ENCODE assay signal across 11 cellular contexts in genomic region chr4:70531981-70532380, GRCh38.
DNase-seq lines count a peak whose midpoint lies in the region; ATAC-seq and TF ChIP-seq lines count a peak whose summit lies in the region.
"Had no signal": no experiment of that assay in that cellular context is flagged by ENCODE, and none has a peak within 500 bp of the region (broad histone marks: within the 10 kb centered on the region; RNA-seq: fewer than 3 reads in every experiment).

No MANE protein-coding gene starts in this region.

- H3K4me3 ChIP-seq in fibroblast of pulmonary artery (replicated peaks; ENCODE audit: low read depth, low read length) (no peak overlapping the region), tibial artery (no peak overlapping the region)
- H3K4me3 ChIP-seq: transverse colon had no signal

- H3K9me3 ChIP-seq in tibial artery: no peaks in the 10 kb centered on the region
- H3K9me3 ChIP-seq: transverse colon had no signal

- no peaks in the 10 kb centered on the region for H3K4me1 ChIP-seq in tibial artery
- H3K4me1 ChIP-seq: transverse colon had no signal

- H3K27ac ChIP-seq in tibial artery: no peak overlapping the region
- H3K27ac ChIP-seq: epithelial cell of prostate, transverse colon had no signal

- TF ChIP-seq CTCF in fibroblast of pulmonary artery (IDR thresholded peaks at IDR 0.05; ENCODE audit: low read length, missing control alignments): peak; percentile 14
- no peak for TF ChIP-seq CTCF in tibial artery (IDR thresholded peaks at IDR 0.05)

- no peaks in the 10 kb centered on the region for H3K27me3 ChIP-seq in tibial artery
- H3K27me3 ChIP-seq: transverse colon had no signal

- ATAC-seq in GM18511 (IDR thresholded peaks at IDR 0.05; ENCODE audit: unreplicated experiment) (peak; percentile 58), GM21723 (IDR thresholded peaks at IDR 0.05; ENCODE audit: unreplicated experiment) (peak; percentile 49), HG03442 (IDR thresholded peaks at IDR 0.05; ENCODE audit: unreplicated experiment) (peak; percentile 90), GM19023 (IDR thresholded peaks at IDR 0.05; ENCODE audit: unreplicated experiment) (no peak)

- no peaks in the 10 kb centered on the region for H3K36me3 ChIP-seq in tibial artery
- H3K36me3 ChIP-seq: transverse colon had no signal

- no peak for DNase-seq in fibroblast of pulmonary artery (ENCODE audit: low read depth)
- DNase-seq in HuH-7.5 (ENCODE audit: low spot score): no peak
- DNase-seq in hippocampal formation (lab: John Stamatoyannopoulos, UW): no peak
- DNase-seq in tibial artery: no peak
- DNase-seq: activated naive CD4-positive, alpha-beta T cell treated with anti-CD3 and anti-CD28 coated beads, Interleukin-2, amount 50 U/mL, for 16 hours; transverse colon had no signal

- intact Hi-C loops in tibial artery (cut with DNase I; ENCODE audit: low total_unique reads): no loop called here
